Comparison of ENCODE assay signal across 10 cellular contexts in the genomic region with DNA sequence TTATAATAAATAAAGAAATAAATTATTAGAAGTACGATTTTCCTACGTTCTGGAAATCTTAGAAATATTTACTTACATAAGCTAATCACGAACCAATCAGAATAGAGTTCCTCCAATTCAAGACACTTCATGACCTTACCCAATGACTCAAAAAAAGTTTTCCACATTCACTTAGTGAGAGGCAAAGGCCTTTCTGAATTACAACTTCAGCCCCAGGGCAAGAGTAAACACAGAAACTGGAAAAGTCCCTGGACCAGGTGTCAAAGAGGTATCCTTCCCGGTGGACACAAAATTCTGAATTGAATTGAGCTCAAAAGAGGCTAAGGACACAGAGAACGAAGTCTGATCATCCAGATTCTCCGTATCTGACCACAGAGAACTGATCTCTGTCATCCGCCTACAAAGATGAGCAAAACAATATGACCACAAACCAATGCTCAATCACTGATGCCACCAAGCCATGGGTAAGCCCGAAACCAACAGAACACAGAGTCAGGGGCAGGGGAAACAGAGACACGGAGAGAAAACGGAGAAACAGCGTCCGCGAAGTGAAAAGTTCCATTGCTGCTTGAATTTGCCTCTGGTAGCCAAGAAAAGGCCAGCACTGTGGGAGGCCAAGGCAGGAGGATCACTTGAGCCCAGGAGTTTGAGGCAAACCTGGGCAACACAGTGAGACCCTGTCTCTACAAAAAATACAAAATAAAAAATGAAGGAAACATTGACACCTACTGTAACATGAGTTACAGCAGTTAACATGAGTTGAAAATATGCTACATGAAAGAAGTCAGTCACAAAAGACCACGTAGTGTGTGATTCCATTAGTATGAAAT. TPM values are rescaled to one million over a fixed set of nuclear protein-coding genes. Genes with fewer than 3 reads are reported as not detected.
DNase-seq lines count a peak whose midpoint lies in the region; ATAC-seq and TF ChIP-seq lines count a peak whose summit lies in the region.
"Had no signal": no experiment of that assay in that cellular context is flagged by ENCODE, and none has a peak within 500 bp of the region (broad histone marks: within the 10 kb centered on the region; RNA-seq: fewer than 3 reads in every experiment).

No MANE protein-coding gene starts in this region.

- H3K56ac ChIP-seq in H9 (ENCODE audit: insufficient read length, low read depth, low read length), result no peak overlapping the region

- H3K27ac Mint-ChIP-seq in activated CD4-positive, alpha-beta T cell treated with anti-CD3 and anti-CD28 coated beads, Interleukin-2, amount 10 ng/mL, durations not matched to agents 7 days and 5 days, result peak overlapping the region; percentile 77
- H3K27ac Mint-ChIP-seq in natural killer cell, result peak overlapping the region; percentile 79 to 92
- H3K27ac Mint-ChIP-seq in H9, result 0 out of 7 replicates have a peak overlapping the region, but pooled peaks of 1 of the 3 experiments have one; percentile 23

- no peak overlapping the region for H2AK5ac ChIP-seq in H9 (ENCODE audit: insufficient read length, low read length)

- no peak overlapping the region for H2BK5ac ChIP-seq in H9 (ENCODE audit: insufficient read length, low read length)

- H3T11ph ChIP-seq in H9 (ENCODE audit: low read length), result no peak overlapping the region

- no peaks in the 10 kb centered on the region for H3K4me1 ChIP-seq in H9 (ENCODE audit: insufficient read depth, low read length)

- H3K4ac ChIP-seq in H9 (ENCODE audit: low read depth, low read length), result no peak overlapping the region

- WGBS in H9 (ENCODE audit: extremely low coverage, insufficient read length, low lambda C conversion rate), result no CpG with 5 or more reads among the region's 14 CpGs

- H3K4me3 Mint-ChIP-seq in activated CD4-positive, alpha-beta T cell treated with anti-CD3 and anti-CD28 coated beads, Interleukin-2, amount 10 ng/mL, durations not matched to agents 7 days and 5 days, result peak overlapping the region; percentile 21
- H3K4me3 Mint-ChIP-seq in natural killer cell (peak overlapping the region; percentile 61), H9 (no peak overlapping the region)

- H3K23me2 ChIP-seq in H9 (ENCODE audit: insufficient read length, low read depth, low read length, poor library complexity, severe bottlenecking), result no peaks in the 10 kb centered on the region

- H3K9ac ChIP-seq in H9 (ENCODE audit: extremely low read depth, insufficient read length, low read length), result no peak overlapping the region

- H3K4me2 ChIP-seq in H9 (ENCODE audit: insufficient read depth, insufficient read length, low read length), result no peak overlapping the region

- no peaks in the 10 kb centered on the region for H3K79me1 ChIP-seq in H9 (ENCODE audit: insufficient read depth, low read depth, low read length, poor library complexity, severe bottlenecking)

- CTCF ChIA-PET in activated CD4-positive, alpha-beta T cell treated with anti-CD3 and anti-CD28 coated beads, Interleukin-2, amount 10 ng/mL, durations not matched to agents 7 days and 5 days (lab: Charles Lee), result interaction anchor here (0.6 to 2.9 kb wide), 9 partner anchors 10 to 483 kb away, joined by 3 to 8 read pairs (median 4); no protein-coding TSS in a partner anchor

- H3K27me3 ChIP-seq in H9 (ENCODE audit: insufficient read depth, low read length), result no peaks in the 10 kb centered on the region
- H3K27me3 ChIP-seq: cardiac muscle cell had no signal

- no peak overlapping the region for H3K23ac ChIP-seq in H9 (ENCODE audit: insufficient read length, low read depth, low read length)

- H2AFZ ChIP-seq in H9 (ENCODE audit: low read length), result no peak overlapping the region

- ATAC-seq in GM18873 (IDR thresholded peaks at IDR 0.05; ENCODE audit: low FRiP score, unreplicated experiment), result peak; percentile 65
- ATAC-seq in HG02943 (IDR thresholded peaks at IDR 0.05; ENCODE audit: low read depth, unreplicated experiment), result peak; percentile 77
- peak; percentile 70 to 74 (median 73) for ATAC-seq in natural killer cell
- ATAC-seq: left ventricle myocardium superior had no signal

- POLR2A ChIA-PET in activated CD4-positive, alpha-beta T cell treated with anti-CD3 and anti-CD28 coated beads, Interleukin-2, amount 10 ng/mL, durations not matched to agents 7 days and 5 days (lab: Charles Lee), result no interaction called here

- TF ChIP-seq CTCF in natural killer cell (IDR thresholded peaks at IDR 0.05) (no peak), H9 (conservative IDR thresholded peaks at IDR 0.05) (no peak)

- no peak overlapping the region for H3K18ac ChIP-seq in H9 (ENCODE audit: insufficient read length, low read depth, low read length)

- no peaks in the 10 kb centered on the region for H3K9me3 ChIP-seq in H9 (ENCODE audit: control insufficient read depth, low read depth, low read length)

- no peaks in the 10 kb centered on the region; the same call in 1 of the 2 replicates for H3K79me2 ChIP-seq in H9 (ENCODE audit: insufficient read depth, low read length)

- peaks cover 21% of the 10 kb centered on the region for H3K27me3 Mint-ChIP-seq in activated CD4-positive, alpha-beta T cell treated with anti-CD3 and anti-CD28 coated beads, Interleukin-2, amount 10 ng/mL, durations not matched to agents 7 days and 5 days
- H3K27me3 Mint-ChIP-seq in natural killer cell (ENCODE audit: low read depth in 2 of 2) (no peaks in the 10 kb centered on the region), H9 (ENCODE audit: low read depth) (no peaks in the 10 kb centered on the region)

- no peak overlapping the region for H4K5ac ChIP-seq in H9 (ENCODE audit: insufficient read length, low read depth, low read length)

- no peak overlapping the region for H2BK12ac ChIP-seq in H9 (ENCODE audit: insufficient read length, low read depth, low read length)

- H4K20me1 ChIP-seq in H9 (ENCODE audit: control insufficient read depth, insufficient read depth, insufficient read length), result no peaks in the 10 kb centered on the region

- no peak overlapping the region for H2BK120ac ChIP-seq in H9 (ENCODE audit: low read depth, low read length, poor library complexity, severe bottlenecking)

- peaks cover 38% of the 10 kb centered on the region for H3K4me1 Mint-ChIP-seq in activated CD4-positive, alpha-beta T cell treated with anti-CD3 and anti-CD28 coated beads, Interleukin-2, amount 10 ng/mL, durations not matched to agents 7 days and 5 days
- peaks cover 46 to 51% of the 10 kb centered on the region in 2 donors for H3K4me1 Mint-ChIP-seq in natural killer cell
- peaks cover 12 to 13% of the 10 kb centered on the region in 2 experiments for H3K4me1 Mint-ChIP-seq in H9

- H3K36me3 Mint-ChIP-seq in activated CD4-positive, alpha-beta T cell treated with anti-CD3 and anti-CD28 coated beads, Interleukin-2, amount 10 ng/mL, durations not matched to agents 7 days and 5 days (ENCODE audit: low read depth), result peaks cover 7% of the 10 kb centered on the region
- H3K36me3 Mint-ChIP-seq in natural killer cell (no peaks in the 10 kb centered on the region), H9 (ENCODE audit: insufficient read depth in 1 of 3, low read depth in 3 of 3) (peaks cover 0 to 1% (median 0%) of the 10 kb centered on the region in 3 experiments; a peak in 1 of 7 replicates)

- no peak overlapping the region for H4K91ac ChIP-seq in H9 (ENCODE audit: insufficient read length, low read depth, low read length)

- H3K9me3 Mint-ChIP-seq in activated CD4-positive, alpha-beta T cell treated with anti-CD3 and anti-CD28 coated beads, Interleukin-2, amount 10 ng/mL, durations not matched to agents 7 days and 5 days, result no peaks in the 10 kb centered on the region
- no peaks in the 10 kb centered on the region for H3K9me3 Mint-ChIP-seq in natural killer cell
- H3K9me3 Mint-ChIP-seq in H9, result no peaks in the 10 kb centered on the region

- no peak overlapping the region for H2BK15ac ChIP-seq in H9 (ENCODE audit: low read depth, low read length)

- no peak overlapping the region for H2BK20ac ChIP-seq in H9 (ENCODE audit: low read depth, low read length, poor library complexity, severe bottlenecking)

- no peak overlapping the region for H3K27ac ChIP-seq in H9 (ENCODE audit: insufficient read length, low read depth, low read length)
- H3K27ac ChIP-seq: cardiac muscle cell had no signal

- intact Hi-C loops in natural killer cell (cut with micrococcal nuclease), result no loop called here

- H4K8ac ChIP-seq in H9 (replicated peaks; ENCODE audit: insufficient read length, low read depth, low read length), result no peak overlapping the region

- peak; percentile 71 for DNase-seq in activated CD4-positive, alpha-beta T cell treated with anti-CD3 and anti-CD28 coated beads, Interleukin-2, amount 10 ng/mL, durations not matched to agents 7 days and 5 days
- DNase-seq in natural killer cell (no peak), H9 (no peak), GM03348 (ENCODE audit: low spot score) (no peak), NOMO-1 (lab: John Stamatoyannopoulos, UW; ENCODE audit: unreplicated experiment in 2 of 2) (no peak), GDM1 (lab: John Stamatoyannopoulos, UW) (no peak)
- DNase-seq: left ventricle myocardium superior had no signal

- no peak overlapping the region for H3K14ac ChIP-seq in H9 (ENCODE audit: insufficient read depth, low read length)

RNA-seq across cellular contexts. Expression of gene BID, which starts 6.8 kb away (rescaled TPM):
- 10 to 100 TPM; 32.5 to 39.3 TPM for total RNA-seq in activated CD4-positive, alpha-beta T cell treated with anti-CD3 and anti-CD28 coated beads, Interleukin-2, amount 10 ng/mL, durations not matched to agents 7 days and 5 days
- total RNA-seq in natural killer cell, result 10 to 100 TPM; 40.9 to 42.4 (median 42.3) TPM
- 23.2 and 25.5 TPM in 2 replicates for total RNA-seq in H9 (2021)

Comparison
In these comparisons a context has a peak if more than half of its experiments do, and no peak if none do; other contexts are left out.
1. H3K4me3 Mint-ChIP-seq: peak in activated CD4-positive, alpha-beta T cell treated with anti-CD3 and anti-CD28 coated beads, Interleukin-2, amount 10 ng/mL, durations not matched to agents 7 days and 5 days (single experiment) and natural killer cell (single experiment); none in H9 (0 of 2).
2. Peak in every context shown above with its lines, with median percentiles within 50 percentile points of each other: ATAC-seq.